10 cellular contexts compared by ENCODE assay signal in the genomic region with DNA sequence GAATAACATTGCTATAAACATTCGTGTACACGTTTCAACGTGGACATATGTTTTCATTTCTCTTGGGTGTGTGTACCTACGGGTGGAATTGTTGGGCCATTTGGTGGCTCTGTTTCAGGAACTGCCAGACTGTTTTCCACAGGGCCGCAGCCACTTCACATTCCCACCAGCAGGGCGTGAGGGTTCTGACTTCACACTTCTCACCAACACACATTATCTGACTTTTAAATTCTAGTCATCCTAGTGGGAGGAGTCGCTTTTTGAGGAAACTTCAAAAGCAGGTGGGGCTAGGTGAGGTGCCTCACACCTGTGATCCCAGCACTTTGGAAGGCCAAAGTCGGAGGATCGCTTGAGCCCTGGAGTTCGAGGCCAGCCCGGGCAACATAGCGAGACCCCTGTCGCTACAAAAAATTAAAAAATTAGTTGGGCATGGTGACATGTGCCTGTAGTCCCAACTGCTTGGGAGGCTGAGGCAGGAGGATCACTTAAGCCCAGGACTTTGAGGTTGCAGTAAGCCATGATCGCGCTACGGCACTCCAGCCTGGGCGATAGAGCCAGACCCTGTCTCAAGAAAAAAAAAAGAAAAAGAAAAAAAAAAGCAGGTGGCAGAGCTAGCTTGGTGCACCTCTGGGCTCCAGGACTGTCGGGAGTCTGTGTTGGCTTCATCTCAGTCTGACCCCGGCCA. TPM values are rescaled to one million over a fixed set of nuclear protein-coding genes. Genes with fewer than 3 reads are reported as not detected.
DNase-seq lines count a peak whose midpoint lies in the region; ATAC-seq and TF ChIP-seq lines count a peak whose summit lies in the region.
"Had no signal": no experiment of that assay in that cellular context is flagged by ENCODE, and none has a peak within 500 bp of the region (broad histone marks: within the 10 kb centered on the region; RNA-seq: fewer than 3 reads in every experiment).

No MANE protein-coding gene starts in this region.

- H2BK12ac ChIP-seq in neuronal stem cell (ENCODE audit: low read length) = no peak overlapping the region

- H3K14ac ChIP-seq in neuronal stem cell (ENCODE audit: low read length) = no peak overlapping the region

- no peak overlapping the region for H3K4me2 ChIP-seq in neuronal stem cell (ENCODE audit: insufficient read depth, low read length, poor library complexity, severe bottlenecking)

- no CpG with 5 or more reads among the region's 19 CpGs for WGBS in neuronal stem cell (ENCODE audit: extremely low coverage in 2 of 2, insufficient read length in 2 of 2, insufficient replicate concordance in 1 of 2), 2 donors

- DNase-seq in G401 (ENCODE audit: low spot score) (peak; percentile 78), M059J (ENCODE audit: low read depth) (peak; percentile 37), cerebellum (ENCODE audit: low spot score) (peak; percentile 50), neuronal stem cell (ENCODE audit: low spot score) (no peak), Ammon's horn (ENCODE audit: low spot score) (no peak), vagina (ENCODE audit: extremely low spot score in 2 of 2) (no peak), NCI-H1930 (lab: John Stamatoyannopoulos, UW) (no peak)
- DNase-seq: NCI-H2029 had no signal

- H3K27me3 ChIP-seq in neuronal stem cell (ENCODE audit: control insufficient read depth in 3 of 3, insufficient read depth in 3 of 3, low read depth in 1 of 3, low read length in 3 of 3) (peaks cover 0 to 51% (median 22%) of the 10 kb centered on the region in 3 experiments), vagina (peaks cover 5% of the 10 kb centered on the region)

- ATAC-seq in HG03097 (IDR thresholded peaks at IDR 0.05; ENCODE audit: low FRiP score, unreplicated experiment) = no peak

- no peak overlapping the region for H2BK15ac ChIP-seq in neuronal stem cell (ENCODE audit: low read length)

- no peak overlapping the region for H4K91ac ChIP-seq in neuronal stem cell (ENCODE audit: low read depth, low read length, poor library complexity)

- intact Hi-C loops in vagina (cut with DNase I) = no loop called here

- no peak overlapping the region for H3K9ac ChIP-seq in neuronal stem cell (ENCODE audit: low read depth, low read length, poor library complexity)

- no peak overlapping the region for H3K4ac ChIP-seq in neuronal stem cell (ENCODE audit: low read length)

- H3K4me3 ChIP-seq in neuronal stem cell (ENCODE audit: low read length in 2 of 2) (no peak overlapping the region), vagina (no peak overlapping the region)
- H3K4me3 ChIP-seq: gastrocnemius medialis had no signal

- no peak overlapping the region for H2BK120ac ChIP-seq in neuronal stem cell (ENCODE audit: low read depth, low read length)

- no peak for TF ChIP-seq CTCF in vagina (IDR thresholded peaks at IDR 0.05)

- in situ Hi-C loops in G401 (cut with HindIII; ENCODE audit: low sequenced_read_pairs) = no loop called here

- peaks cover 0 to 6% of the 10 kb centered on the region in 2 donors for H3K4me1 ChIP-seq in neuronal stem cell (ENCODE audit: control insufficient read depth in 2 of 2, insufficient read depth in 1 of 2, low read depth in 1 of 2, low read length in 2 of 2)
- peaks cover 9% of the 10 kb centered on the region for H3K4me1 ChIP-seq in vagina

- H3K27ac ChIP-seq in neuronal stem cell (replicated peaks; ENCODE audit: low read length) = no peak overlapping the region
- no peak overlapping the region for H3K27ac ChIP-seq in vagina

- H3K36me3 ChIP-seq in neuronal stem cell (replicated peaks in 1 of 2; ENCODE audit: control insufficient read depth in 2 of 2, insufficient read depth in 2 of 2, low read length in 2 of 2) (no peaks in the 10 kb centered on the region), vagina (no peaks in the 10 kb centered on the region)
- H3K36me3 ChIP-seq: gastrocnemius medialis had no signal

- no peak overlapping the region for H4K8ac ChIP-seq in neuronal stem cell (ENCODE audit: low read depth, low read length)

- no peak for TF ChIP-seq POLR2A in vagina (IDR thresholded peaks at IDR 0.05)

- no peak overlapping the region for H2AFZ ChIP-seq in neuronal stem cell (ENCODE audit: low read length)

- H3K9me3 ChIP-seq in neuronal stem cell (replicated peaks in 1 of 2; ENCODE audit: control insufficient read depth in 2 of 2, insufficient read depth in 1 of 2, low read depth in 1 of 2, low read length in 2 of 2) (no peaks in the 10 kb centered on the region), vagina (no peaks in the 10 kb centered on the region)
- H3K9me3 ChIP-seq: gastrocnemius medialis had no signal

- no peak overlapping the region for H3K23ac ChIP-seq in neuronal stem cell (ENCODE audit: low read depth, low read length, poor library complexity)

- H2AK5ac ChIP-seq in neuronal stem cell (ENCODE audit: low read depth, low read length) = no peak overlapping the region

- H2BK5ac ChIP-seq in neuronal stem cell (ENCODE audit: low read length) = no peak overlapping the region

- H3K79me1 ChIP-seq in neuronal stem cell (ENCODE audit: low read depth, low read length) = no peaks in the 10 kb centered on the region

- H3K18ac ChIP-seq in neuronal stem cell (ENCODE audit: low read length) = peak overlapping the region; percentile 6

RNA-seq across cellular contexts. Expression of a gene that starts 28.5 kb away (rescaled TPM):
- 91.3 and 96.3 TPM in 2 replicates for total RNA-seq in G401 (2014; rRNA removed; shearing (Covaris generic))
- 16.6 and 27.8 TPM in 2 replicates for total RNA-seq in M059J (2014; rRNA removed; shearing (Covaris generic))
- total RNA-seq in cerebellum (33.7 TPM), vagina (16.9 TPM)
- 24.8 TPM for polyA plus RNA-seq in neuronal stem cell (2013, experiment 1 of 2)
- 23.4 TPM for polyA plus RNA-seq in neuronal stem cell (2013, experiment 2 of 2)

RNA-seq across cellular contexts. Expression of a gene that starts 45.3 kb away (rescaled TPM):
- not detected in 2 replicates for total RNA-seq in G401 (2014; rRNA removed; shearing (Covaris generic))
- not detected in 2 replicates for total RNA-seq in M059J (2014; rRNA removed; shearing (Covaris generic))
- total RNA-seq in cerebellum (0.27 TPM), vagina (not detected)
- 0.01 TPM for polyA plus RNA-seq in neuronal stem cell (2013, experiment 1 of 2)
- polyA plus RNA-seq in neuronal stem cell (2013, experiment 2 of 2) = 0.03 TPM
- total RNA-seq: gastrocnemius medialis had no signal

RNA-seq across cellular contexts. Expression of a gene that starts 45.5 kb away (rescaled TPM):
- 0.49 and 1.7 TPM in 2 replicates for total RNA-seq in G401 (2014; rRNA removed; shearing (Covaris generic))
- total RNA-seq in M059J (2014; rRNA removed; shearing (Covaris generic)) = not detected in 2 replicates
- 25.6 TPM for total RNA-seq in cerebellum
- polyA plus RNA-seq in neuronal stem cell (2013, experiment 1 of 2) = 0.26 TPM
- 0.39 TPM for polyA plus RNA-seq in neuronal stem cell (2013, experiment 2 of 2)
- total RNA-seq in vagina = not detected

Comparison
In these comparisons a context has a peak if more than half of its experiments do, and no peak if none do; other contexts are left out.
1. DNase-seq: peak in G401 (single experiment), M059J (single experiment) and cerebellum (single experiment); none in neuronal stem cell (single experiment), Ammon's horn (single experiment), vagina (0 of 2) and NCI-H1930 (0 of 2).